8 cellular contexts compared by ENCODE assay signal in the genomic region with DNA sequence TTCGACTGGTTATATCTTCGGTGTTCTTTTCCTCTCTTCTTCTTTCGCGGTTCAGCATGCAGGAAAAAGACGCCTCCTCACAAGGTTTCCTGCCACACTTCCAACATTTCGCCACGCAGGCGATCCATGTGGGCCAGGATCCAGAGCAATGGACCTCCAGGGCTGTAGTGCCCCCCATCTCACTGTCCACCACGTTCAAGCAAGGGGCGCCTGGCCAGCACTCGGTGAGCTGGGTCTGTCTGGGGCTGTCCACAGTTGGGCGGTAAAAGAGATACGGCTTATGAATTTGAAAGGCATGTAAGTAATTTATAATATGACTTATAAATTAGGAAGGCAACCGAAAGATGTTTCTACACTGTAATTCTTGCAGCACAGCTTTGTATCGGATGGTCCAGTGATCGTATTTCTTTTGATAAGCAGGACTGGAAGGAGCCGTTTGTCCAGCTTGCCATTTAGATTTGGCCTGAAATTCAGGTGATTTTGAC. TPM values are rescaled to one million over a fixed set of nuclear protein-coding genes. Genes with fewer than 3 reads are reported as not detected.
DNase-seq lines count a peak whose midpoint lies in the region; ATAC-seq and TF ChIP-seq lines count a peak whose summit lies in the region.

No MANE protein-coding gene starts in this region.

- TF ChIP-seq CTCF in OCI-LY1 (IDR thresholded peaks at IDR 0.05; ENCODE audit: low read length): no peak

- H3K4me1 ChIP-seq in OCI-LY1 (ENCODE audit: insufficient read depth, low read length, severe bottlenecking): peaks cover 24% of the 10 kb centered on the region
- H3K4me1 ChIP-seq in muscle layer of duodenum (ENCODE audit: control insufficient read depth in 1 of 2, insufficient read depth in 2 of 2, low read length in 2 of 2): peaks cover 0 to 5% of the 10 kb centered on the region in 2 donors

- H3F3A ChIP-seq in OCI-LY1 (ENCODE audit: insufficient read depth, low read length): no peaks in the 10 kb centered on the region

- intact Hi-C loops in activated naive CD4-positive, alpha-beta T cell treated with anti-CD3 and anti-CD28 coated beads for 36 hours (cut with micrococcal nuclease): loop anchor here (1.0 to 5.0 kb wide), 6 partner anchors 57 to 1871 kb away; a partner anchor contains a TSS

- peak overlapping the region; percentile 98 for H3K4me3 Mint-ChIP-seq in activated naive CD4-positive, alpha-beta T cell treated with anti-CD3 and anti-CD28 coated beads for 36 hours
- H3K4me3 Mint-ChIP-seq in effector memory CD8-positive, alpha-beta T cell: peak overlapping the region; percentile 93 to 94

- ATAC-seq in effector memory CD8-positive, alpha-beta T cell (replicated peaks): no peak

- H3K36me3 Mint-ChIP-seq in activated naive CD4-positive, alpha-beta T cell treated with anti-CD3 and anti-CD28 coated beads for 36 hours (ENCODE audit: low read depth): peaks cover 6% of the 10 kb centered on the region
- peaks cover 13% of the 10 kb centered on the region for H3K36me3 Mint-ChIP-seq in effector memory CD8-positive, alpha-beta T cell (ENCODE audit: insufficient read depth)

- H3K4me3 ChIP-seq in OCI-LY1 (ENCODE audit: low read depth, low read length, poor library complexity, severe bottlenecking) (peak overlapping the region; percentile 78), muscle layer of duodenum (ENCODE audit: low read depth in 1 of 2, low read length in 2 of 2) (peak overlapping the region; percentile 87 to 97)

- no peaks in the 10 kb centered on the region for H3K27me3 ChIP-seq in OCI-LY1 (ENCODE audit: insufficient read depth, low read length)
- H3K27me3 ChIP-seq in muscle layer of duodenum (ENCODE audit: low read depth, low read length): no peaks in the 10 kb centered on the region

- H3K4me1 Mint-ChIP-seq in activated naive CD4-positive, alpha-beta T cell treated with anti-CD3 and anti-CD28 coated beads for 36 hours (ENCODE audit: low read depth): peaks cover 16% of the 10 kb centered on the region
- H3K4me1 Mint-ChIP-seq in effector memory CD8-positive, alpha-beta T cell (ENCODE audit: low read depth in 2 of 2): peaks cover 14 to 23% of the 10 kb centered on the region in 2 donors

- H3K9me3 ChIP-seq in OCI-LY1 (ENCODE audit: low read length) (no peaks in the 10 kb centered on the region), muscle layer of duodenum (ENCODE audit: control insufficient read depth in 1 of 2, low read length in 2 of 2) (no peaks in the 10 kb centered on the region)

- H3K9me2 ChIP-seq in OCI-LY1 (ENCODE audit: low read depth, low read length): no peaks in the 10 kb centered on the region

- no peaks in the 10 kb centered on the region for H4K20me1 ChIP-seq in OCI-LY1 (ENCODE audit: insufficient read depth, low read length)

- no peaks in the 10 kb centered on the region for H3K9me3 Mint-ChIP-seq in activated naive CD4-positive, alpha-beta T cell treated with anti-CD3 and anti-CD28 coated beads for 36 hours
- H3K9me3 Mint-ChIP-seq in effector memory CD8-positive, alpha-beta T cell: no peaks in the 10 kb centered on the region

- H3K27ac ChIP-seq in OCI-LY1 (ENCODE audit: low read depth, low read length, poor library complexity, severe bottlenecking) (peak overlapping the region; percentile 28), muscle layer of duodenum (ENCODE audit: low read length) (peak overlapping the region; percentile 93)

- H3K36me3 ChIP-seq in OCI-LY1 (ENCODE audit: insufficient read depth, low read length) (no peaks in the 10 kb centered on the region), muscle layer of duodenum (ENCODE audit: control insufficient read depth in 1 of 2, insufficient read depth in 2 of 2, low read length in 2 of 2) (no peaks in the 10 kb centered on the region)

- H3K79me2 ChIP-seq in OCI-LY1 (ENCODE audit: insufficient read depth, low read length): no peaks in the 10 kb centered on the region

- CTCF ChIA-PET in activated naive CD4-positive, alpha-beta T cell treated with anti-CD3 and anti-CD28 coated beads for 36 hours (lab: Charles Lee): interaction anchor here (2.4 kb wide), 1 partner anchor 57 kb away, joined by 14 read pairs; a partner anchor contains a TSS

- peak overlapping the region; percentile 25 for H2AFZ ChIP-seq in OCI-LY1 (ENCODE audit: low read length)

- H3K27ac Mint-ChIP-seq in activated naive CD4-positive, alpha-beta T cell treated with anti-CD3 and anti-CD28 coated beads for 36 hours: peak overlapping the region; percentile 81
- peak overlapping the region; percentile 91 to 93 for H3K27ac Mint-ChIP-seq in effector memory CD8-positive, alpha-beta T cell

- H3K27me3 Mint-ChIP-seq in activated naive CD4-positive, alpha-beta T cell treated with anti-CD3 and anti-CD28 coated beads for 36 hours (ENCODE audit: low read depth): no peaks in the 10 kb centered on the region
- H3K27me3 Mint-ChIP-seq in effector memory CD8-positive, alpha-beta T cell: peaks cover 8 to 9% of the 10 kb centered on the region in 2 donors

- DNase-seq in activated naive CD4-positive, alpha-beta T cell treated with anti-CD3 and anti-CD28 coated beads for 36 hours: no peak
- no peak for DNase-seq in activated naive CD4-positive, alpha-beta T cell treated with Interleukin-2 at 50 U/mL for 16 hours
- no peak for DNase-seq in effector memory CD8-positive, alpha-beta T cell
- DNase-seq in ureter (ENCODE audit: low spot score): no peak
- DNase-seq in NCI-H69 (lab: John Stamatoyannopoulos, UW): no peak
- DNase-seq in activated effector memory CD4-positive, alpha-beta T cell treated with Interleukin-2 at 50 U/mL for 16 hours: no peak

- H3K4me2 ChIP-seq in OCI-LY1 (ENCODE audit: low read length): peak overlapping the region; percentile 79

- peak overlapping the region; percentile 78 for H3K9ac ChIP-seq in OCI-LY1 (ENCODE audit: low read length)

RNA-seq across cellular contexts. Expression of a gene that starts 0.3 kb away (rescaled TPM):
- 10 to 100 TPM; 30.3 to 36.1 TPM for total RNA-seq in activated naive CD4-positive, alpha-beta T cell treated with anti-CD3 and anti-CD28 coated beads for 36 hours
- total RNA-seq in ureter: 6.4 TPM

RNA-seq across cellular contexts. Expression of a gene that starts 56.9 kb away (rescaled TPM):
- 10 to 100 TPM in 1 of 2 experiments, 1 to 10 TPM in 1; 9.2 to 10.3 TPM for total RNA-seq in activated naive CD4-positive, alpha-beta T cell treated with anti-CD3 and anti-CD28 coated beads for 36 hours
- 23.8 TPM for total RNA-seq in ureter
